Comparison of ENCODE assay signal across 7 cellular contexts in the genomic region with DNA sequence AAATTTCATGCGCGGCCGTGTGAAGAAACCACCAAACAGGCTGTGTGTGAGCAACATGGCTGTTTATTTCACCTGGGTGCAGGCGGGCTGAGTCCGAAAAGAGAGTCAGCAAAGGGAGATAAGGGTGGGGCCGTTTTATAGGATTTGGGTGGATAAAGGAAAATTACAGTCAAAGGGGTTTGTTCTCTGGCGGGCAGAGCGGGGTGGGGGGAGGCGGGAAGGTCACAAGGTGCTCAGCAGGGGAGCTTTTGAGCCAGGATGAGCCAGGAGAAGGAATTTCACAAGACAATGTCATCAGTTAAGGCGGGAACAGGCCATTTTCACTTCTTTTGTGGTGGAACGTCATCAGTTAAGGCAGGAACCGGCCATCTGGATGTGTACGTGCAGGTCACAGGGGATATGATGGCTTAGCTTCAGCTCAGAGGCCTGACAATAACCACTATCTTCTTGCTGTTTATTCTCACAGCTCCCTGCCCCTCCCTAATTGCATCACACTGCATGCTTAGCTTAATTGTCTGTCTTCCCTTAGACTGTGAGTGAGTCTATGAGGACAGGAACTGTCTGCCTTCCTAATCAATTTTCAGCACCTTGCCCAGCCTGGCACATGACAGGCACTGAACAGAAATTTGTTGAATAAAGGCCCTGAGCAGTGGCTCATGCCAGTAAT. TPM values are rescaled to one million over a fixed set of nuclear protein-coding genes. Genes with fewer than 3 reads are reported as not detected.
"Had no signal": no experiment of that assay in that cellular context is flagged by ENCODE, and none has a peak within 500 bp of the region (broad histone marks: within the 10 kb centered on the region; RNA-seq: fewer than 3 reads in every experiment).

No MANE protein-coding gene starts in this region.

RNA-seq across cellular contexts. Expression of gene ST6GALNAC2, which starts 25.6 kb away (rescaled TPM):
- total RNA-seq: activated CD8-positive, alpha-beta memory T cell treated with anti-CD3 and anti-CD28 coated beads, Interleukin-2, amount 10 ng/mL, durations not matched to agents 7 days and 5 days had no signal
- polyA plus RNA-seq: naive thymus-derived CD4-positive, alpha-beta T cell had no signal

RNA-seq across cellular contexts. Expression of gene ST6GALNAC1, which starts 32.3 kb away (rescaled TPM):
- total RNA-seq: activated CD8-positive, alpha-beta memory T cell treated with anti-CD3 and anti-CD28 coated beads, Interleukin-2, amount 10 ng/mL, durations not matched to agents 7 days and 5 days; cardiac muscle cell; chondrocyte; fibroblast of lung; kidney epithelial cell; mammary epithelial cell had no signal
- polyA plus RNA-seq: cardiac muscle cell, fibroblast of lung, mammary epithelial cell had no signal
